ENCODE assay signal across 1 cellular context in the genomic region with DNA sequence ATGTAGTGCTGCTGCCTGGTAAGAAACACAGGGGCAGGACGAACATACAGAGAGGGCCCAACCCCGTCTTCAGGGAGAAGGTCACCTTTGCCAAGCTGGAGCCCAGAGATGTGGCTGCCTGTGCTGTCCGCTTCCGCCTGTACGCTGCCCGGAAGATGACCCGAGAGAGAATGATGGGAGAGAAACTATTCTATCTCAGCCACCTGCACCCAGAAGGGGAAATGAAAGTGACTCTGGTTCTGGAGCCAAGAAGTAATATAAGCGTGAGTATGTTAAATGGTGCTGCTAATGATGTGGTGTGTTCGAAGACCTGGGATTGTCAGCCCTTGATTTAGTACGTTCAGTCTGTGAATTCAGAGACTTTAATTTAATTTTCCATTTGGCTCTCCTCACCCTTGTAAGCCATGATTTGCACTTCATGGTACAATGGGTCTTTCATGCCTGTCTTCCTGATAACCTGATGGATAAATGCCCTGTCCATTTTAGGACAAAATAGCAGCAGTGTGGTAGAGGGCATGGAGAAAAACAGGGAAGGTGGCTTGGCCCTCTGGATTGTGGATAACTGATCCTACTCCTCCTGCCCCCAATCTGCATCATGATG.
TF ChIP-seq lines count a peak whose summit lies in the region.

No MANE protein-coding gene starts in this region.

TF ChIP-seq in SK-N-SH, 30 proteins besides CTCF, POLR2A, EP300 and RAD21 (continued from another document):
- TF ChIP-seq, protein P1, sequence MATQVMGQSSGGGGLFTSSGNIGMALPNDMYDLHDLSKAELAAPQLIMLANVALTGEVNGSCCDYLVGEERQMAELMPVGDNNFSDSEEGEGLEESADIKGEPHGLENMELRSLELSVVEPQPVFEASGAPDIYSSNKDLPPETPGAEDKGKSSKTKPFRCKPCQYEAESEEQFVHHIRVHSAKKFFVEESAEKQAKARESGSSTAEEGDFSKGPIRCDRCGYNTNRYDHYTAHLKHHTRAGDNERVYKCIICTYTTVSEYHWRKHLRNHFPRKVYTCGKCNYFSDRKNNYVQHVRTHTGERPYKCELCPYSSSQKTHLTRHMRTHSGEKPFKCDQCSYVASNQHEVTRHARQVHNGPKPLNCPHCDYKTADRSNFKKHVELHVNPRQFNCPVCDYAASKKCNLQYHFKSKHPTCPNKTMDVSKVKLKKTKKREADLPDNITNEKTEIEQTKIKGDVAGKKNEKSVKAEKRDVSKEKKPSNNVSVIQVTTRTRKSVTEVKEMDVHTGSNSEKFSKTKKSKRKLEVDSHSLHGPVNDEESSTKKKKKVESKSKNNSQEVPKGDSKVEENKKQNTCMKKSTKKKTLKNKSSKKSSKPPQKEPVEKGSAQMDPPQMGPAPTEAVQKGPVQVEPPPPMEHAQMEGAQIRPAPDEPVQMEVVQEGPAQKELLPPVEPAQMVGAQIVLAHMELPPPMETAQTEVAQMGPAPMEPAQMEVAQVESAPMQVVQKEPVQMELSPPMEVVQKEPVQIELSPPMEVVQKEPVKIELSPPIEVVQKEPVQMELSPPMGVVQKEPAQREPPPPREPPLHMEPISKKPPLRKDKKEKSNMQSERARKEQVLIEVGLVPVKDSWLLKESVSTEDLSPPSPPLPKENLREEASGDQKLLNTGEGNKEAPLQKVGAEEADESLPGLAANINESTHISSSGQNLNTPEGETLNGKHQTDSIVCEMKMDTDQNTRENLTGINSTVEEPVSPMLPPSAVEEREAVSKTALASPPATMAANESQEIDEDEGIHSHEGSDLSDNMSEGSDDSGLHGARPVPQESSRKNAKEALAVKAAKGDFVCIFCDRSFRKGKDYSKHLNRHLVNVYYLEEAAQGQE (IDR thresholded peaks at IDR 0.05; ENCODE audit: low read depth, low read length) = no peak
- no peak for TF ChIP-seq FOXM1 (IDR thresholded peaks at IDR 0.05; ENCODE audit: low read depth)
- TF ChIP-seq GATA2 (CRISPR knock-in tag; IDR thresholded peaks at IDR 0.05) = no peak
